In the genomic region with DNA sequence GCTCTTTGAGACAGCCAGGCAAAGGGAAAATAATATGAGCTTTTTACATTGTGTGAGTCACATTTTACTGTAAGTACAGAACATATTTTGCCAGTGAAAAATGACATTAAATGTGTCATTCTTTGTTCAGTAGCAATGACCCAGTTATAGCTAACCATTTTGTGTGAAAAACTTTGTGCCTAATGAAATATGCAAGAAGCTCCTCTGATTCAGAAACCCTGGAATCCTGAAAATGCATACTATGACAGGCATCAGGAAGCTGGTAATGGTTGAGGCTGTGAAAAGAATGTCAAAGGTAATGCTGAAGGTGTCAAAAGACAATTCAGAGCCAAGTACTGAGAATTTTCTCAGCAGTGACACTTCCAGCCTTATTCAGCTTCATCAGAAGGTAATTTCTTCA, we compare ENCODE assay signal across 13 cellular contexts.
DNase-seq lines count a peak whose midpoint lies in the region; ATAC-seq and TF ChIP-seq lines count a peak whose summit lies in the region.
"Had no signal": no experiment of that assay in that cellular context is flagged by ENCODE, and none has a peak within 500 bp of the region (broad histone marks: within the 10 kb centered on the region; RNA-seq: fewer than 3 reads in every experiment).

No MANE protein-coding gene starts in this region.

- H3K9ac ChIP-seq in HUES48 (ENCODE audit: low read depth, low read length): no peak overlapping the region

- H3K9me3 ChIP-seq in A673 (ENCODE audit: low read depth, low read length, poor library complexity, severe bottlenecking) (no peaks in the 10 kb centered on the region), HUES48 (ENCODE audit: control insufficient read depth, insufficient read depth, low read length) (no peaks in the 10 kb centered on the region)
- H3K9me3 ChIP-seq: ovary had no signal

- H3K36me3 ChIP-seq in A673 (ENCODE audit: insufficient read depth, low read length, poor library complexity, severe bottlenecking) (no peaks in the 10 kb centered on the region), HUES48 (ENCODE audit: control insufficient read depth, insufficient read depth, low read length) (no peaks in the 10 kb centered on the region)
- H3K36me3 ChIP-seq: ovary had no signal

- H3K4me1 ChIP-seq in A673 (ENCODE audit: insufficient read depth, low read length, poor library complexity, severe bottlenecking) (peaks cover 20% of the 10 kb centered on the region), HUES48 (ENCODE audit: control insufficient read depth, insufficient read depth, low read length) (peaks cover 8% of the 10 kb centered on the region; the same call in 1 of the 2 replicates)

- intact Hi-C loops in A673 (cut with micrococcal nuclease; ENCODE audit: unreplicated experiment): no loop called here

- POLR2A ChIA-PET in A673 (lab: Charles Lee; ENCODE audit: low non-redundant PET): no interaction called here

- no peak for TF ChIP-seq CTCF in A673 (conservative IDR thresholded peaks at IDR 0.05; ENCODE audit: low read depth, low read length)
- no peak for TF ChIP-seq CTCF in astrocyte of the spinal cord (IDR thresholded peaks at IDR 0.05; ENCODE audit: low read depth, low read length)

- no peaks in the 10 kb centered on the region for H3K27me3 ChIP-seq in A673 (replicated peaks; ENCODE audit: insufficient read depth, low read depth, low read length, poor library complexity)
- no peaks in the 10 kb centered on the region for H3K27me3 ChIP-seq in HUES48 (ENCODE audit: control insufficient read depth, insufficient read depth, low read length)
- H3K27me3 ChIP-seq: ovary had no signal

- no TSS peak for BruUV-seq in A673 (replicated peaks; lab: Mats Ljungman, UMichigan)

- in situ Hi-C loops in astrocyte of the spinal cord (cut with HindIII; ENCODE audit: low sequenced_read_pairs): no loop called here

- H3K27ac ChIP-seq in A673 (ENCODE audit: low read depth, low read length, poor library complexity, severe bottlenecking) (peak overlapping the region; percentile 52), HUES48 (ENCODE audit: low read depth, low read length) (peak overlapping the region; percentile 68)
- H3K27ac ChIP-seq: ovary had no signal

- DNase-seq in A673 (ENCODE audit: low spot score) (peak; percentile 68), astrocyte of the spinal cord (ENCODE audit: low read depth, low spot score) (peak; percentile 74), inferior parietal cortex (ENCODE audit: extremely low spot score) (peak; percentile 18), SKM-1 (lab: John Stamatoyannopoulos, UW; ENCODE audit: unreplicated experiment) (no peak), C1 segment of cervical spinal cord (lab: John Stamatoyannopoulos, UW) (no peak)
- DNase-seq: activated CD8-positive, alpha-beta memory T cell treated with anti-CD3 and anti-CD28 coated beads, Interleukin-2, amount 10 ng/mL, durations not matched to agents 7 days and 5 days; DMS79; left cardiac atrium; NCI-H187; ovary had no signal

- ATAC-seq in HG02973 (IDR thresholded peaks at IDR 0.05; ENCODE audit: unreplicated experiment) (no peak), SK-N-SH treated with all-trans-retinoic acid at 6 μM for 48 hours (no peak)
- ATAC-seq: activated CD8-positive, alpha-beta memory T cell treated with anti-CD3 and anti-CD28 coated beads, Interleukin-2, amount 10 ng/mL, durations not matched to agents 7 days and 5 days had no signal

- no peak overlapping the region for H3K4me3 ChIP-seq in A673 (ENCODE audit: low read depth, low read length, poor library complexity, severe bottlenecking)
- H3K4me3 ChIP-seq in HUES48 (ENCODE audit: low read depth, low read length): no peak overlapping the region
- no peak overlapping the region for H3K4me3 ChIP-seq in astrocyte of the spinal cord (ENCODE audit: low read depth, low read length)
- H3K4me3 ChIP-seq: ovary had no signal

- CTCF ChIA-PET in A673 (lab: Charles Lee): no interaction called here

TF ChIP-seq in SK-N-SH treated with all-trans-retinoic acid at 6 μM for 48 hours, 23 proteins besides CTCF, POLR2A, EP300 and RAD21:
- TF ChIP-seq ZNF8 (CRISPR knock-in tag; IDR thresholded peaks at IDR 0.05) (no peak), CSDC2 (CRISPR knock-in tag; IDR thresholded peaks at IDR 0.05) (no peak)
- TF ChIP-seq, protein P1, sequence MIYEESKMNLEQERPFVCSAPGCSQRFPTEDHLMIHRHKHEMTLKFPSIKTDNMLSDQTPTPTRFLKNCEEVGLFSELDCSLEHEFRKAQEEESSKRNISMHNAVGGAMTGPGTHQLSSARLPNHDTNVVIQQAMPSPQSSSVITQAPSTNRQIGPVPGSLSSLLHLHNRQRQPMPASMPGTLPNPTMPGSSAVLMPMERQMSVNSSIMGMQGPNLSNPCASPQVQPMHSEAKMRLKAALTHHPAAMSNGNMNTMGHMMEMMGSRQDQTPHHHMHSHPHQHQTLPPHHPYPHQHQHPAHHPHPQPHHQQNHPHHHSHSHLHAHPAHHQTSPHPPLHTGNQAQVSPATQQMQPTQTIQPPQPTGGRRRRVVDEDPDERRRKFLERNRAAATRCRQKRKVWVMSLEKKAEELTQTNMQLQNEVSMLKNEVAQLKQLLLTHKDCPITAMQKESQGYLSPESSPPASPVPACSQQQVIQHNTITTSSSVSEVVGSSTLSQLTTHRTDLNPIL (CRISPR knock-in tag; IDR thresholded peaks at IDR 0.05; ENCODE audit: low read depth): no peak

Comparison
In these comparisons a context has a peak if more than half of its experiments do, and no peak if none do; other contexts are left out.
1. DNase-seq: peak in A673 (single experiment), astrocyte of the spinal cord (single experiment) and inferior parietal cortex (single experiment); none in SKM-1 (single experiment) and C1 segment of cervical spinal cord (0 of 14).